8 cellular contexts compared by ENCODE assay signal in genomic region chr16:67993207-67994036, GRCh38. TPM values are rescaled to one million over a fixed set of nuclear protein-coding genes. Genes with fewer than 3 reads are reported as not detected.
DNase-seq lines count a peak whose midpoint lies in the region; ATAC-seq and TF ChIP-seq lines count a peak whose summit lies in the region.

No MANE protein-coding gene starts in this region.

- H3K27ac ChIP-seq in coronary artery (peak overlapping the region; percentile 25 to 68), lower lobe of right lung (peak overlapping the region; percentile 90)

- H3K27me3 Mint-ChIP-seq in activated CD4-positive, alpha-beta T cell treated with anti-CD3 and anti-CD28 coated beads, Interleukin-2, amount 10 ng/mL, durations not matched to agents 7 days and 5 days: no peaks in the 10 kb centered on the region

- ATAC-seq in GM18511 (IDR thresholded peaks at IDR 0.05; ENCODE audit: unreplicated experiment): peak; percentile 83
- ATAC-seq in HG03025 (IDR thresholded peaks at IDR 0.05; ENCODE audit: low FRiP score, unreplicated experiment): peak; percentile 65
- peak; percentile 95 to 97 for ATAC-seq in lower lobe of right lung

- POLR2A ChIA-PET in activated CD4-positive, alpha-beta T cell treated with anti-CD3 and anti-CD28 coated beads, Interleukin-2, amount 10 ng/mL, durations not matched to agents 7 days and 5 days (lab: Charles Lee): no interaction called here

- peak overlapping the region; percentile 99 for H3K27ac Mint-ChIP-seq in activated CD4-positive, alpha-beta T cell treated with anti-CD3 and anti-CD28 coated beads, Interleukin-2, amount 10 ng/mL, durations not matched to agents 7 days and 5 days

- CTCF ChIA-PET in activated CD4-positive, alpha-beta T cell treated with anti-CD3 and anti-CD28 coated beads, Interleukin-2, amount 10 ng/mL, durations not matched to agents 7 days and 5 days (lab: Charles Lee): interaction anchor here (0.7 to 1.3 kb wide), 7 partner anchors 8 to 177 kb away, joined by 3 to 7 read pairs (median 4); partner anchors contain the start of gene DPEP3

- peak overlapping the region; percentile 70 for H3K4me3 ChIP-seq in coronary artery
- H3K4me3 ChIP-seq in lower lobe of right lung: peak overlapping the region; percentile 49

- H3K4me3 Mint-ChIP-seq in activated CD4-positive, alpha-beta T cell treated with anti-CD3 and anti-CD28 coated beads, Interleukin-2, amount 10 ng/mL, durations not matched to agents 7 days and 5 days: peak overlapping the region; percentile 79

- peaks cover 10% of the 10 kb centered on the region for H3K36me3 Mint-ChIP-seq in activated CD4-positive, alpha-beta T cell treated with anti-CD3 and anti-CD28 coated beads, Interleukin-2, amount 10 ng/mL, durations not matched to agents 7 days and 5 days (ENCODE audit: low read depth)

- H3K27me3 ChIP-seq in lower lobe of right lung (ENCODE audit: low read depth): no peaks in the 10 kb centered on the region

- peaks cover 34% of the 10 kb centered on the region for H3K4me1 Mint-ChIP-seq in activated CD4-positive, alpha-beta T cell treated with anti-CD3 and anti-CD28 coated beads, Interleukin-2, amount 10 ng/mL, durations not matched to agents 7 days and 5 days

- peak; percentile 99 for TF ChIP-seq CTCF in coronary artery (IDR thresholded peaks at IDR 0.05)
- TF ChIP-seq CTCF in lower lobe of right lung (IDR thresholded peaks at IDR 0.05): peak; percentile 99

- peaks cover 34% of the 10 kb centered on the region for H3K4me1 ChIP-seq in lower lobe of right lung

- peak; percentile 95 for DNase-seq in 8988T
- peak; percentile 16 for DNase-seq in NCI-H345 treated with DMSO at 0.1 percent for 48 hours (lab: John Stamatoyannopoulos, UW; ENCODE audit: unreplicated experiment)
- DNase-seq in activated CD4-positive, alpha-beta T cell treated with anti-CD3 and anti-CD28 coated beads, Interleukin-2, amount 10 ng/mL, durations not matched to agents 7 days and 5 days: peak; percentile 82
- no peak for DNase-seq in coronary artery (ENCODE audit: low spot score)
- peak; percentile 92 for DNase-seq in lower lobe of right lung
- peak; percentile 48 to 82 (median 69) for DNase-seq in stimulated activated CD4-positive, alpha-beta T cell treated with anti-CD3 and anti-CD28 coated beads, TNF-alpha, amount 100 ng/mL, for 1 hour (ENCODE audit: low read depth in 3 of 3, low spot score in 1 of 3)

- H3K9me3 Mint-ChIP-seq in activated CD4-positive, alpha-beta T cell treated with anti-CD3 and anti-CD28 coated beads, Interleukin-2, amount 10 ng/mL, durations not matched to agents 7 days and 5 days: peaks cover 3% of the 10 kb centered on the region

- no peaks in the 10 kb centered on the region for H3K9me3 ChIP-seq in lower lobe of right lung

- H3K36me3 ChIP-seq in lower lobe of right lung: no peaks in the 10 kb centered on the region

- intact Hi-C loops in lower lobe of right lung (cut with DNase I): no loop called here

RNA-seq across cellular contexts. Expression of gene DPEP2, which starts 5.9 kb away (rescaled TPM):
- total RNA-seq in activated CD4-positive, alpha-beta T cell treated with anti-CD3 and anti-CD28 coated beads, Interleukin-2, amount 10 ng/mL, durations not matched to agents 7 days and 5 days: 10 to 100 TPM; 12.4 to 14.2 TPM
- 29.5 TPM for total RNA-seq in lower lobe of right lung

RNA-seq across cellular contexts. Expression of gene DPEP3, which starts 13.1 kb away (rescaled TPM):
- total RNA-seq in activated CD4-positive, alpha-beta T cell treated with anti-CD3 and anti-CD28 coated beads, Interleukin-2, amount 10 ng/mL, durations not matched to agents 7 days and 5 days: under 1 TPM; 0.10 TPM
- 0.18 TPM for total RNA-seq in lower lobe of right lung

RNA-seq across cellular contexts. Expression of gene DPEP2NB, which starts 22.3 kb away (rescaled TPM):
- total RNA-seq in activated CD4-positive, alpha-beta T cell treated with anti-CD3 and anti-CD28 coated beads, Interleukin-2, amount 10 ng/mL, durations not matched to agents 7 days and 5 days: not detected
- not detected for total RNA-seq in lower lobe of right lung

RNA-seq across cellular contexts. Expression of gene SLC12A4, which starts 25.0 kb away (rescaled TPM):
- total RNA-seq in activated CD4-positive, alpha-beta T cell treated with anti-CD3 and anti-CD28 coated beads, Interleukin-2, amount 10 ng/mL, durations not matched to agents 7 days and 5 days: 10 to 100 TPM; 27.1 to 29.5 TPM
- 80.3 TPM for total RNA-seq in lower lobe of right lung

RNA-seq across cellular contexts. Expression of gene DDX28, which starts 29.6 kb away (rescaled TPM):
- 10 to 100 TPM; 12.9 to 14.4 TPM for total RNA-seq in activated CD4-positive, alpha-beta T cell treated with anti-CD3 and anti-CD28 coated beads, Interleukin-2, amount 10 ng/mL, durations not matched to agents 7 days and 5 days
- 9.9 TPM for total RNA-seq in lower lobe of right lung
